8 cellular contexts compared by ENCODE assay signal in genomic region chr1:48777219-48777895, GRCh38. TPM values are rescaled to one million over a fixed set of nuclear protein-coding genes. Genes with fewer than 3 reads are reported as not detected.
DNase-seq lines count a peak whose midpoint lies in the region; ATAC-seq, FAIRE-seq and TF ChIP-seq lines count a peak whose summit lies in the region.

No MANE protein-coding gene starts in this region.

- no peaks in the 10 kb centered on the region for H3K9me2 ChIP-seq in PC-9 (ENCODE audit: insufficient read depth)

- H3K27ac ChIP-seq in vagina = no peak overlapping the region
- H3K27ac ChIP-seq in PC-9 = no peak overlapping the region

- no peak for ATAC-seq in stimulated activated naive CD8-positive, alpha-beta T cell treated with anti-CD3 and anti-CD28 coated beads, Interleukin-15, Interleukin-2, amounts not matched to agents 100 U/mL and 50 U/mL, for 24 hours
- ATAC-seq in HG03280 (IDR thresholded peaks at IDR 0.05; ENCODE audit: unreplicated experiment) = no peak

- POLR2A ChIA-PET in PC-9 (lab: Charles Lee; ENCODE audit: unreplicated experiment) = no interaction called here

- no peak for TF ChIP-seq CTCF in bronchial epithelial cell (IDR thresholded peaks at IDR 0.05; ENCODE audit: insufficient read depth, low read length, severe bottlenecking)
- no peak for TF ChIP-seq CTCF in mesothelial cell of epicardium (IDR thresholded peaks at IDR 0.05; ENCODE audit: unreplicated experiment)
- no peak for TF ChIP-seq CTCF in vagina (IDR thresholded peaks at IDR 0.05)
- TF ChIP-seq CTCF in PC-9 (conservative IDR thresholded peaks at IDR 0.05) = no peak

- H3F3A ChIP-seq in PC-9 (ENCODE audit: insufficient read depth, low read depth) = no peaks in the 10 kb centered on the region

- H3K27ac Mint-ChIP-seq in stimulated activated naive CD8-positive, alpha-beta T cell treated with anti-CD3 and anti-CD28 coated beads, Interleukin-15, Interleukin-2, amounts not matched to agents 100 ng/mL and 50 ng/mL, for 24 hours = peak overlapping the region; percentile 89
- peak overlapping the region; percentile 86 for H3K27ac Mint-ChIP-seq in mesothelial cell of epicardium

- no TSS peak for BruUV-seq in PC-9 (replicated peaks; lab: Mats Ljungman, UMichigan)

- peaks cover 8% of the 10 kb centered on the region for H3K27me3 ChIP-seq in bronchial epithelial cell (ENCODE audit: control insufficient read depth, insufficient read depth, low read length)
- no peaks in the 10 kb centered on the region for H3K27me3 ChIP-seq in vagina
- H3K27me3 ChIP-seq in PC-9 (ENCODE audit: insufficient read depth, low read depth) = no peaks in the 10 kb centered on the region

- H3K4me3 ChIP-seq in bronchial epithelial cell (ENCODE audit: low read depth, low read length) (peak overlapping the region; percentile 30), vagina (peak overlapping the region; percentile 89), PC-9 (no peak overlapping the region)

- TF ChIP-seq POLR2A in vagina (IDR thresholded peaks at IDR 0.05) = no peak

- CTCF ChIA-PET in PC-9 (lab: Charles Lee) = no interaction called here

- no peaks in the 10 kb centered on the region for H3K79me2 ChIP-seq in PC-9 (ENCODE audit: low read depth)

- H3K4me1 Mint-ChIP-seq in stimulated activated naive CD8-positive, alpha-beta T cell treated with anti-CD3 and anti-CD28 coated beads, Interleukin-15, Interleukin-2, amounts not matched to agents 100 ng/mL and 50 ng/mL, for 24 hours (ENCODE audit: low read depth) = peaks cover 49% of the 10 kb centered on the region
- peaks cover 19% of the 10 kb centered on the region for H3K4me1 Mint-ChIP-seq in mesothelial cell of epicardium

- no peaks in the 10 kb centered on the region for H4K20me1 ChIP-seq in PC-9 (ENCODE audit: insufficient read depth)

- H3K36me3 Mint-ChIP-seq in stimulated activated naive CD8-positive, alpha-beta T cell treated with anti-CD3 and anti-CD28 coated beads, Interleukin-15, Interleukin-2, amounts not matched to agents 100 ng/mL and 50 ng/mL, for 24 hours (ENCODE audit: low read depth) = peaks cover 3% of the 10 kb centered on the region
- peaks cover 3% of the 10 kb centered on the region for H3K36me3 Mint-ChIP-seq in mesothelial cell of epicardium

- no peaks in the 10 kb centered on the region for H3K9me3 Mint-ChIP-seq in stimulated activated naive CD8-positive, alpha-beta T cell treated with anti-CD3 and anti-CD28 coated beads, Interleukin-15, Interleukin-2, amounts not matched to agents 100 ng/mL and 50 ng/mL, for 24 hours
- no peaks in the 10 kb centered on the region for H3K9me3 Mint-ChIP-seq in mesothelial cell of epicardium

- peak overlapping the region; percentile 86 for H3K4me3 Mint-ChIP-seq in stimulated activated naive CD8-positive, alpha-beta T cell treated with anti-CD3 and anti-CD28 coated beads, Interleukin-15, Interleukin-2, amounts not matched to agents 100 ng/mL and 50 ng/mL, for 24 hours
- H3K4me3 Mint-ChIP-seq in mesothelial cell of epicardium = peak overlapping the region; percentile 93

- no peaks in the 10 kb centered on the region for H3K36me3 ChIP-seq in bronchial epithelial cell (ENCODE audit: control insufficient read depth, insufficient read depth, low read length)
- H3K36me3 ChIP-seq in vagina = no peaks in the 10 kb centered on the region
- no peaks in the 10 kb centered on the region for H3K36me3 ChIP-seq in PC-9 (ENCODE audit: low read depth)

- H3K9me3 ChIP-seq in vagina (no peaks in the 10 kb centered on the region), PC-9 (ENCODE audit: insufficient read depth, low read depth) (no peaks in the 10 kb centered on the region)

- peaks cover 31% of the 10 kb centered on the region for H3K4me1 ChIP-seq in vagina
- H3K4me1 ChIP-seq in PC-9 (replicated peaks; ENCODE audit: insufficient read depth) = no peaks in the 10 kb centered on the region

- intact Hi-C loops in vagina (cut with DNase I) = no loop called here
- intact Hi-C loops in PC-9 (cut with micrococcal nuclease; ENCODE audit: unreplicated experiment) = no loop called here

- no peak overlapping the region for H3K4me2 ChIP-seq in PC-9

- DNase-seq in stimulated activated naive CD8-positive, alpha-beta T cell treated with anti-CD3 and anti-CD28 coated beads, Interleukin-15, Interleukin-2, amounts not matched to agents 100 U/mL and 50 U/mL, for 24 hours = no peak
- DNase-seq in bronchial epithelial cell (ENCODE audit: low read depth) (peak; percentile 17), mesothelial cell of epicardium (ENCODE audit: low spot score in 2 of 2, unreplicated experiment in 2 of 2) (no peak), vagina (ENCODE audit: extremely low spot score in 2 of 2) (no peak), PC-9 (no peak)
- DNase-seq in activated CD4-positive, alpha-beta T cell treated with anti-CD3 and anti-CD28 coated beads, Interleukin-2, amount 50 U/mL, for 4 hours = no peak

- no peak overlapping the region for H2AFZ ChIP-seq in PC-9

- no peak for FAIRE-seq in bronchial epithelial cell (lab: Jason Lieb, UNC)

- H3K27me3 Mint-ChIP-seq in stimulated activated naive CD8-positive, alpha-beta T cell treated with anti-CD3 and anti-CD28 coated beads, Interleukin-15, Interleukin-2, amounts not matched to agents 100 ng/mL and 50 ng/mL, for 24 hours = no peaks in the 10 kb centered on the region
- peaks cover 15% of the 10 kb centered on the region for H3K27me3 Mint-ChIP-seq in mesothelial cell of epicardium (ENCODE audit: low read depth)

RNA-seq across cellular contexts. Expression of gene BEND5, which starts 0.7 kb away (rescaled TPM):
- not detected in 2 replicates for total RNA-seq in bronchial epithelial cell
- 11.3 to 14.8 TPM (median 13.7 TPM) in 3 replicates for total RNA-seq in mesothelial cell of epicardium
- 8.6 TPM for total RNA-seq in vagina
- total RNA-seq in PC-9 (2021) = not detected in 2 replicates
